ENCODE assay signal across 13 cellular contexts in the genomic region with DNA sequence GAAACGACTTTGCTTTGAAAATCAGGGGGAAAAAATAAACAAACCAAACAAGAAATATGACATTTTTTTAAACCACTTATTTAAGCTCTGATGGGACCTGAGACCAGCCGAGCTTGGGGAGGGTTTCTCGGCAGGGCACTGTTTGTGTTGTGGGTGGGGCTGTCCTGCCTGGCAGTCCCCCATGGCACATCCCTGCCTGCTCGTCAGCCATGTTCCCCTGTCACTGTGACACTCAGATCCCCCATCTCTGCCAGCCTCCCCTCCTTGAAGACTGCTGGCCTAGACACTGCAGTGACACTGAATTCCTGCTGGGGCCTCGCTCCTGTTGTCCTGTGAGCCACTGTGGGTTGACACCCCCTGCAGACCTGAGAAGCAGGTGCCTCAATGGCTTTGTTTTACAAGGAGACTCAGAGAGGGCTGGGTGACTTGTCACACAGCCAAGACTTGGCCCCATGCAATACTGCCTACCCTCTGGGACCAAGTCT.
DNase-seq lines count a peak whose midpoint lies in the region; ATAC-seq and TF ChIP-seq lines count a peak whose summit lies in the region.
"Had no signal": no experiment of that assay in that cellular context is flagged by ENCODE, and none has a peak within 500 bp of the region (broad histone marks: within the 10 kb centered on the region; RNA-seq: fewer than 3 reads in every experiment).

No MANE protein-coding gene starts in this region.

- TF ChIP-seq POLR2A in HCT116 (IDR thresholded peaks at IDR 0.05; ENCODE audit: borderline replicate concordance, extremely low read depth, insufficient read depth, insufficient read length), result no peak

- ATAC-seq in HCT116 (peak; percentile 78), HG02642 (IDR thresholded peaks at IDR 0.05; ENCODE audit: poor library complexity, unreplicated experiment) (no peak), HG02588 (IDR thresholded peaks at IDR 0.05; ENCODE audit: unreplicated experiment) (no peak), HG03175 (IDR thresholded peaks at IDR 0.05; ENCODE audit: unreplicated experiment) (no peak)
- ATAC-seq: naive thymus-derived CD8-positive, alpha-beta T cell had no signal

- H3K79me2 ChIP-seq in HCT116 (ENCODE audit: insufficient read depth, low read length) (no peaks in the 10 kb centered on the region), mammary epithelial cell (ENCODE audit: insufficient read depth, low read length) (no peaks in the 10 kb centered on the region)

- H3K4me3 ChIP-seq in HCT116 (replicated peaks in 1 of 2; ENCODE audit: low read depth in 1 of 2, low read length in 2 of 2) (peak overlapping the region in 1 of 2 experiments; percentile 29; a peak in 2 of 4 replicates), mammary epithelial cell (replicated peaks in 1 of 3; ENCODE audit: insufficient read depth in 1 of 3, low read depth in 2 of 3, low read length in 3 of 3) (no peak overlapping the region), liver (ENCODE audit: low read depth in 1 of 3, low read length in 3 of 3) (no peak overlapping the region), stomach smooth muscle (ENCODE audit: low read length in 2 of 2) (peak overlapping the region in 1 of 2 donors; percentile 22)

- H3K9me3 ChIP-seq in HCT116 (ENCODE audit: control insufficient read depth in 1 of 2, insufficient read depth in 1 of 2, low read depth in 1 of 2, low read length in 2 of 2), result no peaks in the 10 kb centered on the region; a peak in 1 of 4 replicates
- no peaks in the 10 kb centered on the region for H3K9me3 ChIP-seq in mammary epithelial cell (replicated peaks; ENCODE audit: insufficient read depth, low read length)
- no peaks in the 10 kb centered on the region for H3K9me3 ChIP-seq in liver (ENCODE audit: control insufficient read depth in 4 of 4, low read length in 3 of 4)
- peaks cover 0 to 10% of the 10 kb centered on the region in 2 donors for H3K9me3 ChIP-seq in stomach smooth muscle (ENCODE audit: control insufficient read depth in 2 of 2, low read length in 2 of 2)

- in situ Hi-C loops in mammary epithelial cell (cut with MboI; ENCODE audit: low sequenced_read_pairs in 2 of 2), result no loop called here

- H2AFZ ChIP-seq in HCT116 (ENCODE audit: low read depth, low read length, poor library complexity, severe bottlenecking), result peak overlapping the region; percentile 71
- H2AFZ ChIP-seq in mammary epithelial cell (ENCODE audit: low read depth, low read length), result peak overlapping the region; percentile 76

- H3K9ac ChIP-seq in HCT116 (ENCODE audit: low read length) (peak overlapping the region; percentile 28), mammary epithelial cell (ENCODE audit: insufficient read depth, low read length) (peak overlapping the region; percentile 67), liver (ENCODE audit: low read depth in 1 of 2, low read length in 2 of 2) (peak overlapping the region; percentile 23 to 81), stomach smooth muscle (ENCODE audit: low read length in 2 of 2) (peak overlapping the region; percentile 67 to 88)

- H3K27ac ChIP-seq in HCT116 (ENCODE audit: low read depth, low read length) (peak overlapping the region; percentile 75), mammary epithelial cell (ENCODE audit: insufficient read depth, low read depth, low read length) (peak overlapping the region; percentile 73), liver (ENCODE audit: low read depth in 1 of 2, low read length in 2 of 2) (peak overlapping the region; percentile 87 to 99), stomach smooth muscle (ENCODE audit: low read length) (peak overlapping the region; percentile 100)

- H4K20me1 ChIP-seq in HCT116 (ENCODE audit: insufficient read depth), result no peaks in the 10 kb centered on the region
- H4K20me1 ChIP-seq in mammary epithelial cell (ENCODE audit: insufficient read depth, low read length), result no peaks in the 10 kb centered on the region

- no peaks in the 10 kb centered on the region for H3K9me2 ChIP-seq in HCT116 (ENCODE audit: insufficient read depth)

- POLR2A ChIA-PET in HCT116 (lab: Charles Lee), result no interaction called here

- TF ChIP-seq CTCF in HCT116 (IDR thresholded peaks at IDR 0.05 in 2 of 3, conservative IDR thresholded peaks at IDR 0.05 in 1 of 3; ENCODE audit: borderline replicate concordance in 1 of 3, insufficient read depth in 1 of 3, low read depth in 2 of 3, low read length in 2 of 3), result no peak
- TF ChIP-seq CTCF in mammary epithelial cell (conservative IDR thresholded peaks at IDR 0.05 in 1 of 2, IDR thresholded peaks at IDR 0.05 in 1 of 2; ENCODE audit: extremely low read depth in 1 of 2, insufficient read depth in 1 of 2, low read depth in 1 of 2, low read length in 2 of 2), result no peak
- no peak for TF ChIP-seq CTCF in liver (IDR thresholded peaks at IDR 0.05; ENCODE audit: low read depth, low read length, missing input control)

- H3K4me2 ChIP-seq in HCT116 (ENCODE audit: low read length) (peak overlapping the region; percentile 66), mammary epithelial cell (ENCODE audit: insufficient read depth, low read depth, low read length) (peak overlapping the region; percentile 59)

- H3K27me3 ChIP-seq in HCT116 (ENCODE audit: insufficient read depth, low read length), result no peaks in the 10 kb centered on the region
- no peaks in the 10 kb centered on the region for H3K27me3 ChIP-seq in mammary epithelial cell (ENCODE audit: insufficient read depth, low read length)
- H3K27me3 ChIP-seq in liver (ENCODE audit: control insufficient read depth in 4 of 4, insufficient read depth in 4 of 4, low read length in 3 of 4), result no peaks in the 10 kb centered on the region
- H3K27me3 ChIP-seq in stomach smooth muscle (ENCODE audit: control insufficient read depth in 1 of 2, insufficient read depth in 2 of 2, low read length in 2 of 2), result no peaks in the 10 kb centered on the region

- RAD21 ChIA-PET in HCT116 (lab: Charles Lee; ENCODE audit: low non-redundant PET in 1 of 2, low total read pairs in 2 of 2, uncharacterized antibody in 2 of 2, unreplicated experiment in 2 of 2), result no interaction called here

- WGBS in mammary epithelial cell (ENCODE audit: low coverage, missing lambda C conversion rate), result 57% methylated on average over 5 of the region's 5 CpGs
- 33% methylated on average over 5 of the region's 5 CpGs for WGBS in liver

- TF ChIP-seq RAD21 in HCT116 (IDR thresholded peaks at IDR 0.05; ENCODE audit: low read depth) (no peak), liver (IDR thresholded peaks at IDR 0.05) (no peak)

- peaks cover 19 to 22% of the 10 kb centered on the region in 2 experiments for H3K4me1 ChIP-seq in HCT116 (ENCODE audit: control insufficient read depth in 1 of 2, insufficient read depth in 2 of 2, low read length in 2 of 2)
- H3K4me1 ChIP-seq in mammary epithelial cell (ENCODE audit: insufficient read depth, low read length), result peaks cover 22% of the 10 kb centered on the region
- peaks cover 6 to 27% (median 17%) of the 10 kb centered on the region in 4 donors for H3K4me1 ChIP-seq in liver (ENCODE audit: control insufficient read depth in 4 of 4, insufficient read depth in 4 of 4, low read length in 3 of 4)
- H3K4me1 ChIP-seq in stomach smooth muscle (ENCODE audit: control insufficient read depth, insufficient read depth, low read length), result peaks cover 33% of the 10 kb centered on the region

- intact Hi-C loops in HCT116 (cut with micrococcal nuclease) (no loop called here), mammary epithelial cell (cut with micrococcal nuclease) (no loop called here)

- CTCF ChIA-PET in HCT116 (lab: Charles Lee), result no interaction called here
- CTCF ChIA-PET in mammary epithelial cell (lab: Charles Lee; ENCODE audit: low non-redundant PET), result no interaction called here

- BruUV-seq in HCT116 (replicated peaks; lab: Mats Ljungman, UMichigan) (no TSS peak), mammary epithelial cell (replicated peaks; lab: Mats Ljungman, UMichigan) (no TSS peak)

- dilution Hi-C loops in mammary epithelial cell (cut with HindIII; ENCODE audit: low sequenced_read_pairs), result loop anchor here (5.0 kb wide), 1 partner anchor 33 kb away; no protein-coding TSS in a partner anchor

- DNase-seq in HCT116 (ENCODE audit: low read depth, low spot score) (peak; percentile 28), mammary epithelial cell (no peak), midbrain (lab: John Stamatoyannopoulos, UW) (no peak)
- DNase-seq: activated CD4-positive, alpha-beta memory T cell treated with anti-CD3 and anti-CD28 coated beads, Interleukin-2, amount 10 ng/mL, durations not matched to agents 7 days and 5 days; amniotic stem cell; CD4-positive, alpha-beta T cell; naive thymus-derived CD8-positive, alpha-beta T cell; NCI-H2081 had no signal

- no peaks in the 10 kb centered on the region for H3K36me3 ChIP-seq in HCT116 (ENCODE audit: control insufficient read depth in 1 of 2, insufficient read depth in 2 of 2, low read length in 2 of 2)
- H3K36me3 ChIP-seq in mammary epithelial cell (ENCODE audit: insufficient read depth, low read length), result no peaks in the 10 kb centered on the region
- H3K36me3 ChIP-seq in liver (ENCODE audit: control insufficient read depth in 4 of 4, insufficient read depth in 3 of 4, low read depth in 1 of 4, low read length in 3 of 4), result no peaks in the 10 kb centered on the region
- no peaks in the 10 kb centered on the region for H3K36me3 ChIP-seq in stomach smooth muscle (ENCODE audit: control insufficient read depth in 2 of 2, insufficient read depth in 2 of 2, low read length in 2 of 2)

TF ChIP-seq in HCT116, 20 proteins besides CTCF, POLR2A, EP300 and RAD21 (continues in another document):
- TF ChIP-seq FOSL1 (IDR thresholded peaks at IDR 0.05; ENCODE audit: low read depth) (no peak), SIN3A (IDR thresholded peaks at IDR 0.05; ENCODE audit: low read depth) (no peak), EGR1 (IDR thresholded peaks at IDR 0.05; ENCODE audit: low read depth) (no peak), ATF3 (IDR thresholded peaks at IDR 0.05) (no peak)

TF ChIP-seq in liver, 16 proteins besides CTCF, POLR2A, EP300 and RAD21:
- TF ChIP-seq FOXA1 (IDR thresholded peaks at IDR 0.05) (no peak), HNF4A (conservative IDR thresholded peaks at IDR 0.05) (no peak), ATF3 (IDR thresholded peaks at IDR 0.05) (no peak), MAX (IDR thresholded peaks at IDR 0.05) (no peak)
